9 cellular contexts compared by ENCODE assay signal in the genomic region with DNA sequence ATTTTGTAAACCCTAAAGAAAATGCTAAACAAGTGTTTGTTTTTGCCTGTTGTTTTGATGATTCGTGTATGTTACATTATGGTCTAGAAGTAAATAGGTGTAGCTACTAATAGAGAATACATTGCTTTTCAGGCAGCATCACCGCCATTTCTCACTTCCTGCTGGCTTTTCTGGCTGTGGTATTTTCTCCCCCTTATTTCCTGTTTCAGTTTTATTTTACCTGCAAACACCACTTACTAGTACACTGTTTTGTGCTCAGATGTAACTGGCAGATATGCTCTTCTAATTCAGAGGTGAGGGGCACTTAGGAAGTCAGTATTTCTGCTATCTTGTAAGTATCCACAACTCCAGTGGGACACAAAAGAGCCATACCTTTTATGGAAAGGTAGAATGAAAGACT. TPM values are rescaled to one million over a fixed set of nuclear protein-coding genes. Genes with fewer than 3 reads are reported as not detected.
DNase-seq lines count a peak whose midpoint lies in the region; ATAC-seq and FAIRE-seq lines count a peak whose summit lies in the region.
"Had no signal": no experiment of that assay in that cellular context is flagged by ENCODE, and none has a peak within 500 bp of the region (broad histone marks: within the 10 kb centered on the region; RNA-seq: fewer than 3 reads in every experiment).

No MANE protein-coding gene starts in this region.

- H3K4me3 Mint-ChIP-seq in activated T-cell treated with anti-CD3 and anti-CD28 coated beads, Interleukin-2, amount 50 U/mL, for 24 hours, result no peak overlapping the region
- peak overlapping the region; percentile 27 for H3K4me3 Mint-ChIP-seq in activated CD4-positive, alpha-beta T cell treated with anti-CD3 and anti-CD28 coated beads, Interleukin-2, amount 10 ng/mL, durations not matched to agents 24 days and 14 days

- H3K4me1 Mint-ChIP-seq in activated T-cell treated with anti-CD3 and anti-CD28 coated beads, Interleukin-2, amount 50 U/mL, for 24 hours (ENCODE audit: low read depth), result peaks cover 43% of the 10 kb centered on the region
- peaks cover 14% of the 10 kb centered on the region for H3K4me1 Mint-ChIP-seq in activated CD4-positive, alpha-beta T cell treated with anti-CD3 and anti-CD28 coated beads, Interleukin-2, amount 10 ng/mL, durations not matched to agents 24 days and 14 days

- FAIRE-seq in frontal cortex (lab: Jason Lieb, UNC), result no peak

- DNase-seq in activated T-cell treated with anti-CD3 and anti-CD28 coated beads, Interleukin-2, amount 50 U/mL, for 24 hours, result no peak
- no peak for DNase-seq in activated T-cell treated with anti-CD3 and anti-CD28 coated beads for 4 hours
- peak; percentile 81 for DNase-seq in activated CD4-positive, alpha-beta T cell treated with anti-CD3 and anti-CD28 coated beads, Interleukin-2, amount 10 ng/mL, durations not matched to agents 24 days and 14 days
- DNase-seq in stimulated activated CD8-positive, alpha-beta memory T cell treated with anti-CD3 and anti-CD28 coated beads, Interleukin-4, amount 100 ng/mL, for 24 hours (ENCODE audit: low read depth), result peak; percentile 6
- no peak for DNase-seq in NCI-H82 treated with DMSO at 0.1 percent for 48 hours (lab: John Stamatoyannopoulos, UW; ENCODE audit: unreplicated experiment)
- DNase-seq in frontal cortex (ENCODE audit: low spot score in 2 of 2), result no peak
- DNase-seq in NCI-H2081 treated with DMSO at 0.1 percent for 48 hours (lab: John Stamatoyannopoulos, UW), result no peak
- DNase-seq: NCI-H1930 had no signal

- H3K27me3 Mint-ChIP-seq in activated T-cell treated with anti-CD3 and anti-CD28 coated beads, Interleukin-2, amount 50 U/mL, for 24 hours, result no peaks in the 10 kb centered on the region
- H3K27me3 Mint-ChIP-seq in activated CD4-positive, alpha-beta T cell treated with anti-CD3 and anti-CD28 coated beads, Interleukin-2, amount 10 ng/mL, durations not matched to agents 24 days and 14 days, result no peaks in the 10 kb centered on the region

- peaks cover 11% of the 10 kb centered on the region for H3K36me3 Mint-ChIP-seq in activated T-cell treated with anti-CD3 and anti-CD28 coated beads, Interleukin-2, amount 50 U/mL, for 24 hours (ENCODE audit: low read depth)
- peaks cover 2% of the 10 kb centered on the region for H3K36me3 Mint-ChIP-seq in activated CD4-positive, alpha-beta T cell treated with anti-CD3 and anti-CD28 coated beads, Interleukin-2, amount 10 ng/mL, durations not matched to agents 24 days and 14 days (ENCODE audit: low read depth)

- intact Hi-C loops in activated CD4-positive, alpha-beta T cell treated with anti-CD3 and anti-CD28 coated beads, Interleukin-2, amount 10 ng/mL, durations not matched to agents 24 days and 14 days (cut with micrococcal nuclease), result loop anchor here (5.0 kb wide), 2 partner anchors 70 to 125 kb away; a partner anchor contains a TSS

- peak overlapping the region; percentile 71 for H3K27ac Mint-ChIP-seq in activated T-cell treated with anti-CD3 and anti-CD28 coated beads, Interleukin-2, amount 50 U/mL, for 24 hours
- no peak overlapping the region for H3K27ac Mint-ChIP-seq in activated CD4-positive, alpha-beta T cell treated with anti-CD3 and anti-CD28 coated beads, Interleukin-2, amount 10 ng/mL, durations not matched to agents 24 days and 14 days

- ATAC-seq in HG02678 (IDR thresholded peaks at IDR 0.05; ENCODE audit: unreplicated experiment), result peak; percentile 68

- H3K9me3 Mint-ChIP-seq in activated T-cell treated with anti-CD3 and anti-CD28 coated beads, Interleukin-2, amount 50 U/mL, for 24 hours, result no peaks in the 10 kb centered on the region
- no peaks in the 10 kb centered on the region for H3K9me3 Mint-ChIP-seq in activated CD4-positive, alpha-beta T cell treated with anti-CD3 and anti-CD28 coated beads, Interleukin-2, amount 10 ng/mL, durations not matched to agents 24 days and 14 days

RNA-seq across cellular contexts. Expression of a gene that starts 38.1 kb away (rescaled TPM):
- total RNA-seq in activated CD4-positive, alpha-beta T cell treated with anti-CD3 and anti-CD28 coated beads, Interleukin-2, amount 10 ng/mL, durations not matched to agents 24 days and 14 days, result not detected in 2 replicates
- under 0.01 TPM for total RNA-seq in frontal cortex

Comparison
In these comparisons a context has a peak if more than half of its experiments do, and no peak if none do; other contexts are left out.
1. DNase-seq: peak in activated CD4-positive, alpha-beta T cell treated with anti-CD3 and anti-CD28 coated beads, Interleukin-2, amount 10 ng/mL, durations not matched to agents 24 days and 14 days (single experiment) and stimulated activated CD8-positive, alpha-beta memory T cell treated with anti-CD3 and anti-CD28 coated beads, Interleukin-4, amount 100 ng/mL, for 24 hours (single experiment); none in activated T-cell treated with anti-CD3 and anti-CD28 coated beads, Interleukin-2, amount 50 U/mL, for 24 hours (single experiment), activated T-cell treated with anti-CD3 and anti-CD28 coated beads for 4 hours (single experiment), NCI-H82 treated with DMSO at 0.1 percent for 48 hours (single experiment), frontal cortex (0 of 2) and NCI-H2081 treated with DMSO at 0.1 percent for 48 hours (single experiment).